In the genomic region with DNA sequence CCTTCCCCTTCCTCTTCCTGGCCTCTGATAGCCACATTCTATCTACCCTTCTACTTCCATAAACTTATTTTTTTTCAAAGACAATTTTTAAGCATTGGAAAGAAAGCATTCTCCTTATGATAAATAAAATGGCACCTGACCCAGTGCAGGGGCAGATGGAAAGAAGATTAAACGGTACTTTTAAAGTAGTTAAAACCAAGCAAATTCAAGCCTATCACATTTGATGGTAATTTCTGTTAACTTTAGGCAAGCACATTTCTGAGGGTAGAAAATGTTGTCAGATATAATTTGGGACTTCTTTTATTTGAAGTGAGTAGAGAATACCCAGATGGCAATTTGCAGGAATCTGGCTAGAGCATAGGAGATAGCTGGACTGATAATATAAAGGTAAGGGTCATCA, we compare ENCODE assay signal across 8 cellular contexts.
"Had no signal": no experiment of that assay in that cellular context is flagged by ENCODE, and none has a peak within 500 bp of the region (broad histone marks: within the 10 kb centered on the region; RNA-seq: fewer than 3 reads in every experiment).

No MANE protein-coding gene starts in this region.

- H3K9ac ChIP-seq: GM23248 had no signal

- DNase-seq: GM23248, GOT3, H7, H9, HCEC 1CT, HFFc6 had no signal

- H3K27ac Mint-ChIP-seq: H9, HFFc6 had no signal

- H3K4me1 Mint-ChIP-seq: H9 had no signal

- H3K9me3 Mint-ChIP-seq: H9 had no signal

- H3K9me3 ChIP-seq: HAP-1 had no signal

- H2AFZ ChIP-seq: GM23248 had no signal

- ATAC-seq: HCT116 had no signal

- H3K4me3 Mint-ChIP-seq: H9, HFFc6 had no signal

- H3K36me3 ChIP-seq: HAP-1 had no signal

- H3K4me1 ChIP-seq: HAP-1 had no signal

- H3K27ac ChIP-seq: GM23248 had no signal

- H3K4me3 ChIP-seq: GM23248, HAP-1 had no signal
